ENCODE assay signal across 26 cellular contexts in the genomic region with DNA sequence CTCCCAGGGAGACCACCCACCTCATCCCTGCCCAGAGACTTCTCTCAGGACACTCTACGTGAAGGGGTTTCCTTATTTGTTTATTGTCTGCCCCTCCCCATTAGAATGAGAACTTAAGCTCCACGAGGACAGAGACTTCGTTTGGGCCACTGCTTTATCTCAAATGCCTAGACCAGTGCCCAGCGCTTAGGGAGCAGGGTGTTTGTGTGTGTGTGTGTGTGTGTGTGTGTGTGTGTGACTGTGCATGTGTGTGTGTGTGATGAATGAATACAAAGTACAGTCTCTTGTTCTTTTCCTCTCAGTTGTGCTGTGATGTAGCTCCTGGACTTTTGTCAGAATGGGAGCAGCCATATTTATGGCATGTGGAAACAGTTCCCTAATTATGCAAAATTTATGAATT. TPM values are rescaled to one million over a fixed set of nuclear protein-coding genes. Genes with fewer than 3 reads are reported as not detected.
DNase-seq lines count a peak whose midpoint lies in the region; ATAC-seq, FAIRE-seq and TF ChIP-seq lines count a peak whose summit lies in the region.
"Had no signal": no experiment of that assay in that cellular context is flagged by ENCODE, and none has a peak within 500 bp of the region (broad histone marks: within the 10 kb centered on the region; RNA-seq: fewer than 3 reads in every experiment).

No MANE protein-coding gene starts in this region.

- CTCF ChIA-PET in T-cell (lab: Charles Lee): interaction anchor here in 1 of 2 donors (0.6 to 1.2 kb wide), 2 partner anchors 10 to 328 kb away, joined by 3 read pairs; no protein-coding TSS in a partner anchor

- H3K36me3 Mint-ChIP-seq in activated T-cell treated with anti-CD3 and anti-CD28 coated beads, Interleukin-2, amount 50 U/mL, for 24 hours (ENCODE audit: low read depth): peaks cover 66% of the 10 kb centered on the region
- H3K36me3 Mint-ChIP-seq in T-cell: peaks cover 46% of the 10 kb centered on the region
- H3K36me3 Mint-ChIP-seq in endodermal cell (ENCODE audit: low read depth): no peaks in the 10 kb centered on the region

- H3K4me3 ChIP-seq in endodermal cell (ENCODE audit: low read length): no peak overlapping the region
- H3K4me3 ChIP-seq: K562, PC-9, SJCRH30 had no signal

- H3K4me3 Mint-ChIP-seq in activated T-cell treated with anti-CD3 and anti-CD28 coated beads, Interleukin-2, amount 50 U/mL, for 24 hours: no peak overlapping the region
- H3K4me3 Mint-ChIP-seq in T-cell: no peak overlapping the region
- H3K4me3 Mint-ChIP-seq in endodermal cell: no peak overlapping the region

- H3K27ac ChIP-seq in endodermal cell (ENCODE audit: low read depth, low read length): no peak overlapping the region
- H3K27ac ChIP-seq: PC-9, SJCRH30 had no signal

- POLR2A ChIA-PET in T-cell (lab: Charles Lee): interaction anchor here (0.6 to 0.8 kb wide), 2 partner anchors 12 to 191 kb away, joined by 3 read pairs; no protein-coding TSS in a partner anchor

- DNase-seq in activated T-cell treated with anti-CD3 and anti-CD28 coated beads, Interleukin-2, amount 50 U/mL, for 24 hours: no peak
- DNase-seq in activated T-cell treated with anti-CD3 and anti-CD28 coated beads, Interleukin-2, amount 50 U/mL, for 1 hour: no peak
- DNase-seq in T-cell (no peak), endodermal cell (no peak), D721Med (ENCODE audit: insufficient read length, low spot score) (no peak), NK-92 (lab: John Stamatoyannopoulos, UW; ENCODE audit: unreplicated experiment) (no peak)
- no peak for DNase-seq in activated CD4-positive, alpha-beta T cell treated with anti-CD3 and anti-CD28 coated beads, Interleukin-2, amount 50 U/mL, for 1 hour
- DNase-seq: DMS79 treated with DMSO at 0.1 percent for 48 hours, GF-D8, Kasumi-1, NCI-H1092 treated with DMSO at 0.1 percent for 48 hours, NCI-H1436 treated with DMSO at 0.1 percent for 48 hours, NCI-H187 treated with DMSO at 0.1 percent for 48 hours, NCI-H2107, NCI-H446, NCI-H524 treated with DMSO at 0.1 percent for 48 hours, NCI-H774, PC-9, SJCRH30 had no signal

- no peaks in the 10 kb centered on the region for H3K27me3 Mint-ChIP-seq in activated T-cell treated with anti-CD3 and anti-CD28 coated beads, Interleukin-2, amount 50 U/mL, for 24 hours
- H3K27me3 Mint-ChIP-seq in T-cell (no peaks in the 10 kb centered on the region), endodermal cell (ENCODE audit: insufficient read depth) (no peaks in the 10 kb centered on the region)

- WGBS in endodermal cell (ENCODE audit: insufficient coverage in 1 of 2, insufficient read length in 1 of 2), 2 experiments: 84% methylated on average over 4 of the region's 4 CpGs; no CpG with 5 or more reads in 1 of the 2 experiments

- no peaks in the 10 kb centered on the region for H3K9me3 ChIP-seq in endodermal cell (ENCODE audit: control insufficient read depth, low read length)
- H3K9me3 ChIP-seq: SJCRH30 had no signal

- TF ChIP-seq CTCF in endodermal cell (conservative IDR thresholded peaks at IDR 0.05): no peak
- no peak for TF ChIP-seq CTCF in D721Med (IDR thresholded peaks at IDR 0.05; ENCODE audit: insufficient read depth, missing control alignments)

- peak overlapping the region; percentile 31 for H3K27ac Mint-ChIP-seq in activated T-cell treated with anti-CD3 and anti-CD28 coated beads, Interleukin-2, amount 50 U/mL, for 24 hours
- H3K27ac Mint-ChIP-seq in T-cell: peak overlapping the region; percentile 43 to 68
- peak overlapping the region; percentile 33 for H3K27ac Mint-ChIP-seq in endodermal cell

- no peaks in the 10 kb centered on the region for H3K9me3 Mint-ChIP-seq in activated T-cell treated with anti-CD3 and anti-CD28 coated beads, Interleukin-2, amount 50 U/mL, for 24 hours
- H3K9me3 Mint-ChIP-seq in T-cell (no peaks in the 10 kb centered on the region), endodermal cell (no peaks in the 10 kb centered on the region)

- no peaks in the 10 kb centered on the region for H3K36me3 ChIP-seq in endodermal cell (ENCODE audit: control insufficient read depth, insufficient read depth, low read length)
- H3K36me3 ChIP-seq: SJCRH30 had no signal

- ATAC-seq in T-cell (replicated peaks in 1 of 4) (no peak), HG03097 (IDR thresholded peaks at IDR 0.05; ENCODE audit: low FRiP score, unreplicated experiment) (no peak)
- ATAC-seq: HCT116, K562, Right ventricle myocardium inferior had no signal

- H3K9ac ChIP-seq in endodermal cell (ENCODE audit: extremely low read depth, low read length, poor library complexity, severe bottlenecking): no peak overlapping the region

- H3K27me3 ChIP-seq in endodermal cell (ENCODE audit: control insufficient read depth, insufficient read depth, low read length, poor library complexity, severe bottlenecking): no peaks in the 10 kb centered on the region
- H3K27me3 ChIP-seq: SJCRH30 had no signal

- peaks cover 16% of the 10 kb centered on the region for H3K4me1 Mint-ChIP-seq in activated T-cell treated with anti-CD3 and anti-CD28 coated beads, Interleukin-2, amount 50 U/mL, for 24 hours (ENCODE audit: low read depth)
- H3K4me1 Mint-ChIP-seq in T-cell: peaks cover 28 to 49% (median 34%) of the 10 kb centered on the region in 3 donors
- no peaks in the 10 kb centered on the region for H3K4me1 Mint-ChIP-seq in endodermal cell

- no peaks in the 10 kb centered on the region for H3K4me1 ChIP-seq in endodermal cell (ENCODE audit: control insufficient read depth, insufficient read depth, low read length)
- H3K4me1 ChIP-seq: SJCRH30 had no signal

- FAIRE-seq in D721Med (lab: Jason Lieb, UNC): no peak
- FAIRE-seq: GM12891, H1, HTR-8/SVneo, K562 had no signal

RNA-seq across cellular contexts. Expression of a gene that starts 34.4 kb away (rescaled TPM):
- total RNA-seq in T-cell: 1 to 10 TPM in 3 of 5 donors, under 1 TPM in 2; 0.25 to 2.4 (median 1.1) TPM
- total RNA-seq in endodermal cell: 10 to 100 TPM; 10.0 to 11.1 TPM
- 11.5 TPM for polyA plus RNA-seq in endodermal cell (2013, experiment 1 of 2)
- 10.0 TPM for polyA plus RNA-seq in endodermal cell (2013, experiment 2 of 2)
- total RNA-seq: K562, Right ventricle myocardium inferior, SJCRH30 had no signal
- polyA plus RNA-seq: K562 had no signal
